Comparison of ENCODE assay signal across 13 cellular contexts in the genomic region with DNA sequence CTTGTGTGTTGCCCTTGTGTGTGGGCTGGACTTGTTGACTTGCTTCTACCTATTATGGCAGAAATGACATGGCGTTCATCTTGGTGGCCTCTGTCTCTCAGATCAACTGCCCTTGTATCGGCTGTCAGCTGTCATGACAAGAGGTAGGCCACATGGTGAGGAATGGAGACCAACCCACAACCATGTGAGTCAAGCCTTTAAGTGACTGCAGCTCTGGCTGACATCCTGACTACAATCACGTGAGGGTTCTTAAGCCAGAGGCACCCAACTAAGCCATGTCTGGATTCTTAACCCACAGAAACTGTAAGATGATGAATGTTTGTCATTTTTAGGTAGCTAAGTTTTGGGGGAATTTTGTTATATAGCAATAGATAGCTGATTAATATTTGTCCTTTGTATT.
A peak's percentile ranks its signal among the peaks of the same experiment; 100 is the strongest.
DNase-seq lines count a peak whose midpoint lies in the region; ATAC-seq and TF ChIP-seq lines count a peak whose summit lies in the region.
"Had no signal": no experiment of that assay in that cellular context is flagged by ENCODE, and none has a peak within 500 bp of the region (broad histone marks: within the 10 kb centered on the region; RNA-seq: fewer than 3 reads in every experiment).

No MANE protein-coding gene starts in this region.

- H3K9me3 Mint-ChIP-seq in stimulated activated naive CD8-positive, alpha-beta T cell treated with anti-CD3 and anti-CD28 coated beads, Interleukin-15, amount 100 ng/mL, for 72 hours: no peaks in the 10 kb centered on the region
- H3K9me3 Mint-ChIP-seq in stimulated activated effector memory CD8-positive, alpha-beta T cell treated with anti-CD3 and anti-CD28 coated beads, Interleukin-12 subunit alpha, Interleukin-12 subunit beta, amount 100 ng/mL, for 72 hours: no peaks in the 10 kb centered on the region
- H3K9me3 Mint-ChIP-seq in HFFc6: no peaks in the 10 kb centered on the region

- DNase-seq in activated CD4-positive, CD25-positive, alpha-beta regulatory T cell treated with anti-CD3 and anti-CD28 coated beads, Interleukin-2, amount 50 U/mL, for 72 hours: no peak
- DNase-seq in stimulated activated naive CD8-positive, alpha-beta T cell treated with anti-CD3 and anti-CD28 coated beads, Interleukin-15, amount 100 ng/mL, for 72 hours: no peak
- DNase-seq in stimulated activated naive CD8-positive, alpha-beta T cell treated with anti-CD3 and anti-CD28 coated beads, Interleukin-15, Interleukin-2, amounts not matched to agents 100 U/mL and 50 U/mL, for 24 hours: no peak
- DNase-seq in foreskin melanocyte (peak; percentile 1), NCI-H2081 treated with DMSO at 0.1 percent for 48 hours (lab: John Stamatoyannopoulos, UW) (no peak), HFFc6 (no peak)
- DNase-seq in stimulated activated effector memory CD8-positive, alpha-beta T cell treated with anti-CD3 and anti-CD28 coated beads, Interleukin-12 subunit alpha, Interleukin-12 subunit beta, amount 100 ng/mL, for 72 hours (ENCODE audit: low spot score in 2 of 2): no peak
- DNase-seq: Caco-2, KG1, NCI-H1105 treated with DMSO at 0.1 percent for 48 hours, NCI-H2029, NCI-H510A treated with DMSO at 0.1 percent for 48 hours had no signal

- H3K4me1 Mint-ChIP-seq in stimulated activated naive CD8-positive, alpha-beta T cell treated with anti-CD3 and anti-CD28 coated beads, Interleukin-15, amount 100 ng/mL, for 72 hours: peaks cover 8% of the 10 kb centered on the region
- peaks cover 11% of the 10 kb centered on the region for H3K4me1 Mint-ChIP-seq in stimulated activated effector memory CD8-positive, alpha-beta T cell treated with anti-CD3 and anti-CD28 coated beads, Interleukin-12 subunit alpha, Interleukin-12 subunit beta, amount 100 ng/mL, for 72 hours
- peaks cover 5% of the 10 kb centered on the region; the same call in 1 of the 2 replicates for H3K4me1 Mint-ChIP-seq in HFFc6 (ENCODE audit: low read depth)

- H3K4me3 Mint-ChIP-seq in stimulated activated naive CD8-positive, alpha-beta T cell treated with anti-CD3 and anti-CD28 coated beads, Interleukin-15, amount 100 ng/mL, for 72 hours: no peak overlapping the region
- no peak overlapping the region for H3K4me3 Mint-ChIP-seq in stimulated activated effector memory CD8-positive, alpha-beta T cell treated with anti-CD3 and anti-CD28 coated beads, Interleukin-12 subunit alpha, Interleukin-12 subunit beta, amount 100 ng/mL, for 72 hours
- H3K4me3 Mint-ChIP-seq in HFFc6: no peak overlapping the region

- no peak overlapping the region for H3K27ac Mint-ChIP-seq in stimulated activated naive CD8-positive, alpha-beta T cell treated with anti-CD3 and anti-CD28 coated beads, Interleukin-15, amount 100 ng/mL, for 72 hours
- H3K27ac Mint-ChIP-seq in stimulated activated effector memory CD8-positive, alpha-beta T cell treated with anti-CD3 and anti-CD28 coated beads, Interleukin-12 subunit alpha, Interleukin-12 subunit beta, amount 100 ng/mL, for 72 hours: no peak overlapping the region
- H3K27ac Mint-ChIP-seq in HFFc6: no peak overlapping the region

- TF ChIP-seq CTCF in HFFc6 (IDR thresholded peaks at IDR 0.05): no peak

- H3K27me3 Mint-ChIP-seq in stimulated activated naive CD8-positive, alpha-beta T cell treated with anti-CD3 and anti-CD28 coated beads, Interleukin-15, amount 100 ng/mL, for 72 hours: peaks cover 64% of the 10 kb centered on the region
- H3K27me3 Mint-ChIP-seq in HFFc6 (ENCODE audit: insufficient read depth): peaks cover 15% of the 10 kb centered on the region; the same call in 1 of the 2 replicates

- no peaks in the 10 kb centered on the region for H3K36me3 Mint-ChIP-seq in stimulated activated effector memory CD8-positive, alpha-beta T cell treated with anti-CD3 and anti-CD28 coated beads, Interleukin-12 subunit alpha, Interleukin-12 subunit beta, amount 100 ng/mL, for 72 hours
- no peaks in the 10 kb centered on the region for H3K36me3 Mint-ChIP-seq in HFFc6 (ENCODE audit: low read depth)

- peak; percentile 25 to 28 for ATAC-seq in activated CD4-positive, CD25-positive, alpha-beta regulatory T cell treated with anti-CD3 and anti-CD28 coated beads, Interleukin-2, amount 50 U/mL, for 24 hours
- peak; percentile 22 for ATAC-seq in stimulated activated naive CD8-positive, alpha-beta T cell treated with anti-CD3 and anti-CD28 coated beads, Interleukin-15, amount 100 ng/mL, for 72 hours
- ATAC-seq in stimulated activated naive CD8-positive, alpha-beta T cell treated with anti-CD3 and anti-CD28 coated beads, Interleukin-15, Interleukin-2, amounts not matched to agents 100 U/mL and 50 U/mL, for 24 hours: no peak
- ATAC-seq in stimulated activated effector memory CD8-positive, alpha-beta T cell treated with anti-CD3 and anti-CD28 coated beads, Interleukin-12 subunit alpha, Interleukin-12 subunit beta, amount 100 ng/mL, for 72 hours: peak; percentile 75
